Comparison of ENCODE assay signal across 24 cellular contexts in the genomic region with DNA sequence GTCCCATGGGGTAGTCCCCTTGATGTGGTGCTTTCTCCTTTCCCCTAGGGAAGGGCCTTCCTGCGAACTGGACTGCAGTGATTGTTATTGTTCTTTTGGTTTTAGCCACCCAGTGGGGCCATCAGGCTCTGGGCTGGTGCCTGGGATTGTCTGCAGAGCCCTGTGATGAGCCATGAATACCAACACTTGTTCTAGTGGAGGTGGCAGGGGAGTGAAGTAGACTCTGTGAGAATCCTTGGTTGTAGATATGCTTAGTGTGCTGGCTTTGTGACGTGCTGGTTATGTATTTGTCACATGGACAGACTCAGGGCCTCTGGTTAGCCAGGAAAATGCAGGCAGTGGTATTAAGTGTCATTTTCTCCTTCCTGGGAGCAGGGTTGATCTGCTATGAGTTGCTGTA.
"Had no signal": no experiment of that assay in that cellular context is flagged by ENCODE, and none has a peak within 500 bp of the region (broad histone marks: within the 10 kb centered on the region; RNA-seq: fewer than 3 reads in every experiment).

No MANE protein-coding gene starts in this region.

- H3K4me1 ChIP-seq: colonic mucosa, foreskin keratinocyte, gastroesophageal sphincter, heart left ventricle, left lung, lower lobe of right lung had no signal

- H3K27ac ChIP-seq: colonic mucosa, epithelial cell of prostate, foreskin keratinocyte, gastroesophageal sphincter, heart left ventricle, hepatocyte, left lung, lower lobe of right lung had no signal

- DNase-seq: colonic mucosa; cortex of kidney; effector CD8-positive, alpha-beta T cell; effector memory CD8-positive, alpha-beta T cell; endodermal cell; erythroblast; foreskin keratinocyte; heart left ventricle; hypothalamus; immature natural killer cell; islet precursor cell; kidney; kidney glomerular epithelial cell; left lung; lower lobe of right lung; mesenchymal stem cell; mucosa of descending colon; naive B cell had no signal

- H2AFZ ChIP-seq: hepatocyte had no signal

- H3K4me3 Mint-ChIP-seq: dendritic cell treated with granulocyte-macrophage colony-stimulating factor and Interleukin-4, amounts not matched to agents 40 ng/mL and 50 ng/mL, for 4 days; effector memory CD8-positive, alpha-beta T cell; endodermal cell; immature natural killer cell; mesothelial cell of epicardium had no signal

- ATAC-seq: effector memory CD8-positive, alpha-beta T cell; esophagus mucosa; foreskin keratinocyte; gastroesophageal sphincter; left lung; lower lobe of right lung; mucosa of descending colon had no signal

- H3K27ac Mint-ChIP-seq: dendritic cell treated with granulocyte-macrophage colony-stimulating factor and Interleukin-4, amounts not matched to agents 40 ng/mL and 50 ng/mL, for 4 days; effector memory CD8-positive, alpha-beta T cell; endodermal cell; immature natural killer cell; mesothelial cell of epicardium; naive B cell had no signal

- H3K4me1 Mint-ChIP-seq: immature natural killer cell, mesothelial cell of epicardium, naive B cell had no signal

- H3K4me3 ChIP-seq: colonic mucosa, gastroesophageal sphincter, heart left ventricle, hepatocyte, left lung, lower lobe of right lung, mucosa of descending colon had no signal

- H3K36me3 ChIP-seq: colonic mucosa, gastroesophageal sphincter, heart left ventricle, left lung, lower lobe of right lung had no signal

- H3K27me3 ChIP-seq: colonic mucosa, gastroesophageal sphincter, heart left ventricle, hepatocyte, left lung had no signal

- H3K9me3 ChIP-seq: colonic mucosa had no signal

- H3K79me2 ChIP-seq: hepatocyte had no signal

- H3K4me2 ChIP-seq: hepatocyte had no signal
